In genomic region chr7:143282124-143282523, GRCh38 we compare ENCODE assay signal across 4 cellular contexts. TPM values are rescaled to one million over a fixed set of nuclear protein-coding genes. Genes with fewer than 3 reads are reported as not detected.
"Had no signal": no experiment of that assay in that cellular context is flagged by ENCODE, and none has a peak within 500 bp of the region (broad histone marks: within the 10 kb centered on the region; RNA-seq: fewer than 3 reads in every experiment).

No MANE protein-coding gene starts in this region.

- H3K4me3 ChIP-seq: GM12878 had no signal

- DNase-seq: GDM1, GF-D8 had no signal

- ATAC-seq: GM12878 had no signal

RNA-seq across cellular contexts. Expression of gene TMEM139, which starts 2.6 kb away (rescaled TPM):
- total RNA-seq: G401 had no signal
- polyA plus RNA-seq: GM12878 had no signal

RNA-seq across cellular contexts. Expression of gene CLCN1, which starts 33.8 kb away (rescaled TPM):
- total RNA-seq: G401, GM12878 had no signal
